In the genomic region with DNA sequence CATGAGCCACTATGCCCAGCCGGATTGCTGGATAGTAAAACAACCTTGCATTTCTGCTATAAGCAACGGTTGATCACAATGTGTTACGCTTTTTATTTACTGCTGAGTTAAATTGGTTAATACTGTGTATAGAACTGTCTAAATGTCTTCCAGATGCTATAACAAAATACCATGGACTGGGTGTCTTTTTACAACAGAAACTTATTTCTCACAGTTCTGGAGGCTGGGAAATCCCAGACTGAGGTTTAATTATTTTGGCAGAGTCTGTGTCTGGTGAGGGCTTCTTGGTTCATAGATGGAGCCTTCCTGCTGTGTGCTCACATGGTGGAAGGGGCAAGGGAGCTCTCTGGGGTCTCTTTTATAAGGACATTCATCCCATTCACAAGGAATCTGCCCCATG, we compare ENCODE assay signal across 30 cellular contexts.
"Had no signal": no experiment of that assay in that cellular context is flagged by ENCODE, and none has a peak within 500 bp of the region (broad histone marks: within the 10 kb centered on the region; RNA-seq: fewer than 3 reads in every experiment).

No MANE protein-coding gene starts in this region.

- ATAC-seq: activated CD8-positive, alpha-beta T cell treated with anti-CD3 and anti-CD28 coated beads, Interleukin-2, amount 10 ng/mL, durations not matched to agents 7 days and 5 days; PC-3 had no signal

- H3K4me3 ChIP-seq: adrenal gland, MG63, Peyer's patch had no signal

- H3K27ac ChIP-seq: adrenal gland, Peyer's patch, WERI-Rb-1 had no signal

- DNase-seq: activated CD4-positive, alpha-beta T cell treated with anti-CD3 and anti-CD28 coated beads for 1 hour; activated CD4-positive, alpha-beta T cell treated with anti-CD3 and anti-CD28 coated beads, Interleukin-2, amount 10 ng/mL, durations not matched to agents 24 days and 14 days; activated CD4-positive, alpha-beta T cell treated with anti-CD3 and anti-CD28 coated beads, Interleukin-2, amount 50 U/mL, for 48 hours; activated CD4-positive, CD25-positive, alpha-beta regulatory T cell; activated CD8-positive, alpha-beta T cell treated with anti-CD3 and anti-CD28 coated beads, Interleukin-2, amount 10 ng/mL, durations not matched to agents 7 days and 5 days; activated gamma-delta T cell; activated naive CD4-positive, alpha-beta T cell treated with Interleukin-2 at 50 U/mL for 16 hours; activated naive CD8-positive, alpha-beta T cell treated with anti-CD3 and anti-CD28 coated beads, Interleukin-2, amount 10 ng/mL, durations not matched to agents 7 days and 5 days; activated T-cell treated with anti-CD3 and anti-CD28 coated beads, Interleukin-2, amount 50 U/mL, for 24 hours; adrenal gland; central memory CD4-positive, alpha-beta T cell; Kasumi-1; KG1; MG63; MV-4-11; NCI-H1092; NCI-H1436 treated with DMSO at 0.1 percent for 48 hours; NCI-H1694 treated with DMSO at 0.1 percent for 48 hours; NCI-H2029; NCI-H2107; NCI-H2171; NCI-H510A; NCI-H526; NCI-H748 treated with DMSO at 0.1 percent for 48 hours; NK-92 treated with Interleukin-12 subunit alpha and Interleukin-12 subunit beta, amount 100 ng/mL, for 24 hours; PC-3; Peyer's patch; Right ventricle myocardium superior; T1000; WERI-Rb-1 had no signal

- H3K27me3 ChIP-seq: adrenal gland, MG63, Peyer's patch had no signal

- H3K9me3 ChIP-seq: adrenal gland, MG63, Peyer's patch had no signal

- H3K36me3 ChIP-seq: adrenal gland, MG63, Peyer's patch, WERI-Rb-1 had no signal

- H3K4me1 ChIP-seq: adrenal gland, Peyer's patch had no signal
